In the genomic region with DNA sequence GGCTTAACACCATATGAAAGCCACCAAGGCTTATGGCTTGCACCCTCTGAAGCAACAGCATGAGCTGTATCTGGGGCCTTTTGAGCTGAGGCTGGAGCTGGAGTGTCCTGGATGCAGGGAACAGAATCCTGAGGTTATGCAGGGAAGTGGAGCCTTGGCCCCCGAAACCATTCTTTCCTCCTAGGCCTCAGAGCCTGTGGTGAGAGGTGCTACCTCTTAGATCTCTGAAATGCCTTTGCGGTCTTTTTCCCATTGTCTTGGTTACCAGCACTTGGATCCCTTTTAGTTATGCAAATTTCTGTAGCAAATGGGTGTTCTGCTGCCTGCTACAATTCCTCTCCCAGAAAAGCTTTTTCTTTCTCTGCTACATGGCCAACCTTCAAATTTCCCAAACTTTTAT, we compare ENCODE assay signal across 1 cellular context.
TF ChIP-seq lines count a peak whose summit lies in the region.

No MANE protein-coding gene starts in this region.

TF ChIP-seq in GM23338, 12 proteins besides CTCF, POLR2A, EP300 and RAD21 (continued from another document):
- TF ChIP-seq, protein P1, sequence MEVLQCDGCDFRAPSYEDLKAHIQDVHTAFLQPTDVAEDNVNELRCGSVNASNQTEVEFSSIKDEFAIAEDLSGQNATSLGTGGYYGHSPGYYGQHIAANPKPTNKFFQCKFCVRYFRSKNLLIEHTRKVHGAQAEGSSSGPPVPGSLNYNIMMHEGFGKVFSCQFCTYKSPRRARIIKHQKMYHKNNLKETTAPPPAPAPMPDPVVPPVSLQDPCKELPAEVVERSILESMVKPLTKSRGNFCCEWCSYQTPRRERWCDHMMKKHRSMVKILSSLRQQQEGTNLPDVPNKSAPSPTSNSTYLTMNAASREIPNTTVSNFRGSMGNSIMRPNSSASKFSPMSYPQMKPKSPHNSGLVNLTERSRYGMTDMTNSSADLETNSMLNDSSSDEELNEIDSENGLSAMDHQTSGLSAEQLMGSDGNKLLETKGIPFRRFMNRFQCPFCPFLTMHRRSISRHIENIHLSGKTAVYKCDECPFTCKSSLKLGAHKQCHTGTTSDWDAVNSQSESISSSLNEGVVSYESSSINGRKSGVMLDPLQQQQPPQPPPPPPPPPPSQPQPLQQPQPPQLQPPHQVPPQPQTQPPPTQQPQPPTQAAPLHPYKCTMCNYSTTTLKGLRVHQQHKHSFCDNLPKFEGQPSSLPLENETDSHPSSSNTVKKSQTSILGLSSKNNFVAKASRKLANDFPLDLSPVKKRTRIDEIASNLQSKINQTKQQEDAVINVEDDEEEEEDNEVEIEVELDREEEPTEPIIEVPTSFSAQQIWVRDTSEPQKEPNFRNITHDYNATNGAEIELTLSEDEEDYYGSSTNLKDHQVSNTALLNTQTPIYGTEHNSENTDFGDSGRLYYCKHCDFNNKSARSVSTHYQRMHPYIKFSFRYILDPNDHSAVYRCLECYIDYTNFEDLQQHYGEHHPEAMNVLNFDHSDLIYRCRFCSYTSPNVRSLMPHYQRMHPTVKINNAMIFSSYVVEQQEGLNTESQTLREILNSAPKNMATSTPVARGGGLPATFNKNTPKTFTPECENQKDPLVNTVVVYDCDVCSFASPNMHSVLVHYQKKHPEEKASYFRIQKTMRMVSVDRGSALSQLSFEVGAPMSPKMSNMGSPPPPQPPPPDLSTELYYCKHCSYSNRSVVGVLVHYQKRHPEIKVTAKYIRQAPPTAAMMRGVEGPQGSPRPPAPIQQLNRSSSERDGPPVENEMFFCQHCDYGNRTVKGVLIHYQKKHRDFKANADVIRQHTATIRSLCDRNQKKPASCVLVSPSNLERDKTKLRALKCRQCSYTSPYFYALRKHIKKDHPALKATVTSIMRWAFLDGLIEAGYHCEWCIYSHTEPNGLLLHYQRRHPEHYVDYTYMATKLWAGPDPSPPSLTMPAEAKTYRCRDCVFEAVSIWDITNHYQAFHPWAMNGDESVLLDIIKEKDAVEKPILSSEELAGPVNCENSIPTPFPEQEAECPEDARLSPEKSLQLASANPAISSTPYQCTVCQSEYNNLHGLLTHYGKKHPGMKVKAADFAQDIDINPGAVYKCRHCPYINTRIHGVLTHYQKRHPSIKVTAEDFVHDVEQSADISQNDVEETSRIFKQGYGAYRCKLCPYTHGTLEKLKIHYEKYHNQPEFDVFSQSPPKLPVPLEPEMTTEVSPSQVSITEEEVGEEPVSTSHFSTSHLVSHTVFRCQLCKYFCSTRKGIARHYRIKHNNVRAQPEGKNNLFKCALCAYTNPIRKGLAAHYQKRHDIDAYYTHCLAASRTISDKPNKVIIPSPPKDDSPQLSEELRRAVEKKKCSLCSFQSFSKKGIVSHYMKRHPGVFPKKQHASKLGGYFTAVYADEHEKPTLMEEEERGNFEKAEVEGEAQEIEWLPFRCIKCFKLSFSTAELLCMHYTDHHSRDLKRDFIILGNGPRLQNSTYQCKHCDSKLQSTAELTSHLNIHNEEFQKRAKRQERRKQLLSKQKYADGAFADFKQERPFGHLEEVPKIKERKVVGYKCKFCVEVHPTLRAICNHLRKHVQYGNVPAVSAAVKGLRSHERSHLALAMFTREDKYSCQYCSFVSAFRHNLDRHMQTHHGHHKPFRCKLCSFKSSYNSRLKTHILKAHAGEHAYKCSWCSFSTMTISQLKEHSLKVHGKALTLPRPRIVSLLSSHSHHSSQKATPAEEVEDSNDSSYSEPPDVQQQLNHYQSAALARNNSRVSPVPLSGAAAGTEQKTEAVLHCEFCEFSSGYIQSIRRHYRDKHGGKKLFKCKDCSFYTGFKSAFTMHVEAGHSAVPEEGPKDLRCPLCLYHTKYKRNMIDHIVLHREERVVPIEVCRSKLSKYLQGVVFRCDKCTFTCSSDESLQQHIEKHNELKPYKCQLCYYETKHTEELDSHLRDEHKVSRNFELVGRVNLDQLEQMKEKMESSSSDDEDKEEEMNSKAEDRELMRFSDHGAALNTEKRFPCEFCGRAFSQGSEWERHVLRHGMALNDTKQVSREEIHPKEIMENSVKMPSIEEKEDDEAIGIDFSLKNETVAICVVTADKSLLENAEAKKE (CRISPR knock-in tag; IDR thresholded peaks at IDR 0.05) = no peak
